24 cellular contexts compared by ENCODE assay signal in the genomic region with DNA sequence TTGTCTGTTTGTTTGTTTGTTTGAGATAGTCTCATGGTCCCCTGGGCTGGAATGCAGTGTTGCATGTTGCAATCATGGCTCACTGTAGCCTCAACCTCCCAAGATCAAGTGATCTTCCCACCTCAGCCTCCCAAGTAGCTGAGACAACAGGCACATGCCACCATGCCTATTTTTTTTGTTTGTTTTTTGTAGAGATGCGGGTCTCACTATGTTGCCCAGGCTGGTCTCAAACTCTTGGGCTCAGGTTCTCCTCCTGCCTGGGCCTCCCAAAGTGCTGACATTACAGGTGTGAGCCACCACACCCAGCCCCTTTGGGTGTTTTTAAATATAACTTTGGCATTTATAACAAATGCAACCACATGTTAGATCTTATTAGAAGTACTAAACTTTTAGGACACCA.
"Had no signal": no experiment of that assay in that cellular context is flagged by ENCODE, and none has a peak within 500 bp of the region (broad histone marks: within the 10 kb centered on the region; RNA-seq: fewer than 3 reads in every experiment).

No MANE protein-coding gene starts in this region.

- H3K27me3 Mint-ChIP-seq: memory B cell had no signal

- DNase-seq: dorsolateral prefrontal cortex; effector CD4-positive, alpha-beta T cell; gastrocnemius medialis; head of caudate nucleus; kidney; occipital lobe; ovary; posterior cingulate gyrus; psoas muscle; retina; stimulated activated CD4-positive, alpha-beta T cell treated with anti-CD3 and anti-CD28 coated beads, Interleukin-12 subunit alpha, Interleukin-12 subunit beta, amount 100 ng/mL, for 4 hours; stimulated activated CD4-positive, alpha-beta T cell treated with anti-CD3 and anti-CD28 coated beads, Interleukin-1b, Interleukin-23, amount 100 ng/mL, for 48 hours; stimulated activated CD4-positive, alpha-beta T cell treated with anti-CD3 and anti-CD28 coated beads, Interleukin-4, amount 100 ng/mL, for 1 hour; stimulated activated CD8-positive, alpha-beta memory T cell treated with anti-CD3 and anti-CD28 coated beads, Interleukin-4, amount 100 ng/mL, for 48 hours; stimulated activated naive CD4-positive, alpha-beta T cell treated with Interleukin-2 at 50 U/mL for 16 hours; stomach; thyroid gland had no signal

- ATAC-seq: gastrocnemius medialis, left lobe of liver, psoas muscle, sciatic nerve had no signal

- H3K36me3 ChIP-seq: ovary, thyroid gland, vagina had no signal

- H3K9me3 ChIP-seq: gastrocnemius medialis, ovary, psoas muscle, stomach, thyroid gland, vagina had no signal

- FAIRE-seq: colon, kidney had no signal

- H3K4me3 Mint-ChIP-seq: memory B cell had no signal

- H3K4me1 ChIP-seq: stomach, thyroid gland, vagina had no signal

- H3K27ac ChIP-seq: dorsolateral prefrontal cortex, gastrocnemius medialis, ovary, psoas muscle, stomach, thyroid gland, vagina had no signal

- H3K4me2 ChIP-seq: smooth muscle cell had no signal

- H3K9me3 Mint-ChIP-seq: memory B cell had no signal

- H3K4me3 ChIP-seq: dorsolateral prefrontal cortex, gastrocnemius medialis, lung, ovary, psoas muscle, smooth muscle cell, stomach, thyroid gland, vagina had no signal

- H3K27me3 ChIP-seq: dorsolateral prefrontal cortex, gastrocnemius medialis, ovary, stomach, thyroid gland, vagina had no signal

- H3K27ac Mint-ChIP-seq: memory B cell had no signal
